Comparison of ENCODE assay signal across 1 cellular context in the genomic region with DNA sequence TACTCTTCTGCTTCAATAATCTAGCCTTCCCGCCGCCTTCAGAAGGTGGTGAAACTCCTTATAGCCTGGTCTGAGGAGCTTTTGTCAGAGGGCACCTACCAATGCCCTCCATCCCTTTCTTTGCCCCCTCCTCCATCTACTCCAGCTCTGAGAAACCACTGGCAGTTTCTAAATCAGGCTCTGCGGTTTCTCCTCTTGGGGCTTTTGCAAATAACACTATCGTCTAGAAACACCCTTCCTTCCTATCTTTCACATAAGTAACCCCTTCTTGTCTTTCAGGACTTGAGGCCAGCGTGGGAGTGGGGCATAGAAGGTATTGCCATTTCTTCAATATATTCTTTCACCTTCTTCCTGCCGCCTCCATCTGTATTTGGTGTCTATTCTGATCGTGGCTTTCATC.
TF ChIP-seq lines count a peak whose summit lies in the region.

No MANE protein-coding gene starts in this region.

TF ChIP-seq in K562, 482 proteins besides CTCF, POLR2A, EP300 and RAD21 (continued from another document and continues in another):
- TF ChIP-seq, protein P1, sequence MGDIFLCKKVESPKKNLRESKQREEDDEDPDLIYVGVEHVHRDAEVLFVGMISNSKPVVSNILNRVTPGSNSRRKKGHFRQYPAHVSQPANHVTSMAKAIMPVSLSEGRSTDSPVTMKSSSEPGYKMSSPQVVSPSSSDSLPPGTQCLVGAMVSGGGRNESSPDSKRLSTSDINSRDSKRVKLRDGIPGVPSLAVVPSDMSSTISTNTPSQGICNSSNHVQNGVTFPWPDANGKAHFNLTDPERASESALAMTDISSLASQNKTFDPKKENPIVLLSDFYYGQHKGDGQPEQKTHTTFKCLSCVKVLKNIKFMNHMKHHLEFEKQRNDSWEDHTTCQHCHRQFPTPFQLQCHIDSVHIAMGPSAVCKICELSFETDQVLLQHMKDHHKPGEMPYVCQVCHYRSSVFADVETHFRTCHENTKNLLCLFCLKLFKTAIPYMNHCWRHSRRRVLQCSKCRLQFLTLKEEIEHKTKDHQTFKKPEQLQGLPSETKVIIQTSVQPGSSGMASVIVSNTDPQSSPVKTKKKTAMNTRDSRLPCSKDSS (IDR thresholded peaks at IDR 0.05; ENCODE audit: low read depth, partially characterized antibody), result no peak
- TF ChIP-seq, protein P2, sequence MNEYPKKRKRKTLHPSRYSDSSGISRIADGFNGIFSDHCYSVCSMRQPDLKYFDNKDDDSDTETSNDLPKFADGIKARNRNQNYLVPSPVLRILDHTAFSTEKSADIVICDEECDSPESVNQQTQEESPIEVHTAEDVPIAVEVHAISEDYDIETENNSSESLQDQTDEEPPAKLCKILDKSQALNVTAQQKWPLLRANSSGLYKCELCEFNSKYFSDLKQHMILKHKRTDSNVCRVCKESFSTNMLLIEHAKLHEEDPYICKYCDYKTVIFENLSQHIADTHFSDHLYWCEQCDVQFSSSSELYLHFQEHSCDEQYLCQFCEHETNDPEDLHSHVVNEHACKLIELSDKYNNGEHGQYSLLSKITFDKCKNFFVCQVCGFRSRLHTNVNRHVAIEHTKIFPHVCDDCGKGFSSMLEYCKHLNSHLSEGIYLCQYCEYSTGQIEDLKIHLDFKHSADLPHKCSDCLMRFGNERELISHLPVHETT (CRISPR knock-in tag; conservative IDR thresholded peaks at IDR 0.05 in 1 of 2, IDR thresholded peaks at IDR 0.05 in 1 of 2), result no peak
- no peak for TF ChIP-seq TCFL5 (CRISPR knock-in tag; conservative IDR thresholded peaks at IDR 0.05)
- TF ChIP-seq, protein P3, sequence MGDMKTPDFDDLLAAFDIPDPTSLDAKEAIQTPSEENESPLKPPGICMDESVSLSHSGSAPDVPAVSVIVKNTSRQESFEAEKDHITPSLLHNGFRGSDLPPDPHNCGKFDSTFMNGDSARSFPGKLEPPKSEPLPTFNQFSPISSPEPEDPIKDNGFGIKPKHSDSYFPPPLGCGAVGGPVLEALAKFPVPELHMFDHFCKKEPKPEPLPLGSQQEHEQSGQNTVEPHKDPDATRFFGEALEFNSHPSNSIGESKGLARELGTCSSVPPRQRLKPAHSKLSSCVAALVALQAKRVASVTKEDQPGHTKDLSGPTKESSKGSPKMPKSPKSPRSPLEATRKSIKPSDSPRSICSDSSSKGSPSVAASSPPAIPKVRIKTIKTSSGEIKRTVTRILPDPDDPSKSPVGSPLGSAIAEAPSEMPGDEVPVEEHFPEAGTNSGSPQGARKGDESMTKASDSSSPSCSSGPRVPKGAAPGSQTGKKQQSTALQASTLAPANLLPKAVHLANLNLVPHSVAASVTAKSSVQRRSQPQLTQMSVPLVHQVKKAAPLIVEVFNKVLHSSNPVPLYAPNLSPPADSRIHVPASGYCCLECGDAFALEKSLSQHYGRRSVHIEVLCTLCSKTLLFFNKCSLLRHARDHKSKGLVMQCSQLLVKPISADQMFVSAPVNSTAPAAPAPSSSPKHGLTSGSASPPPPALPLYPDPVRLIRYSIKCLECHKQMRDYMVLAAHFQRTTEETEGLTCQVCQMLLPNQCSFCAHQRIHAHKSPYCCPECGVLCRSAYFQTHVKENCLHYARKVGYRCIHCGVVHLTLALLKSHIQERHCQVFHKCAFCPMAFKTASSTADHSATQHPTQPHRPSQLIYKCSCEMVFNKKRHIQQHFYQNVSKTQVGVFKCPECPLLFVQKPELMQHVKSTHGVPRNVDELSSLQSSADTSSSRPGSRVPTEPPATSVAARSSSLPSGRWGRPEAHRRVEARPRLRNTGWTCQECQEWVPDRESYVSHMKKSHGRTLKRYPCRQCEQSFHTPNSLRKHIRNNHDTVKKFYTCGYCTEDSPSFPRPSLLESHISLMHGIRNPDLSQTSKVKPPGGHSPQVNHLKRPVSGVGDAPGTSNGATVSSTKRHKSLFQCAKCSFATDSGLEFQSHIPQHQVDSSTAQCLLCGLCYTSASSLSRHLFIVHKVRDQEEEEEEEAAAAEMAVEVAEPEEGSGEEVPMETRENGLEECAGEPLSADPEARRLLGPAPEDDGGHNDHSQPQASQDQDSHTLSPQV (IDR thresholded peaks at IDR 0.05), result no peak
- no peak for TF ChIP-seq ZBED1 (IDR thresholded peaks at IDR 0.05)
- TF ChIP-seq, protein P4, sequence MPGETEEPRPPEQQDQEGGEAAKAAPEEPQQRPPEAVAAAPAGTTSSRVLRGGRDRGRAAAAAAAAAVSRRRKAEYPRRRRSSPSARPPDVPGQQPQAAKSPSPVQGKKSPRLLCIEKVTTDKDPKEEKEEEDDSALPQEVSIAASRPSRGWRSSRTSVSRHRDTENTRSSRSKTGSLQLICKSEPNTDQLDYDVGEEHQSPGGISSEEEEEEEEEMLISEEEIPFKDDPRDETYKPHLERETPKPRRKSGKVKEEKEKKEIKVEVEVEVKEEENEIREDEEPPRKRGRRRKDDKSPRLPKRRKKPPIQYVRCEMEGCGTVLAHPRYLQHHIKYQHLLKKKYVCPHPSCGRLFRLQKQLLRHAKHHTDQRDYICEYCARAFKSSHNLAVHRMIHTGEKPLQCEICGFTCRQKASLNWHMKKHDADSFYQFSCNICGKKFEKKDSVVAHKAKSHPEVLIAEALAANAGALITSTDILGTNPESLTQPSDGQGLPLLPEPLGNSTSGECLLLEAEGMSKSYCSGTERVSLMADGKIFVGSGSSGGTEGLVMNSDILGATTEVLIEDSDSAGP (CRISPR knock-in tag; IDR thresholded peaks at IDR 0.05), result no peak
- no peak for TF ChIP-seq ZNF212 (CRISPR knock-in tag; IDR thresholded peaks at IDR 0.05)
- TF ChIP-seq ZNF583 (CRISPR knock-in tag; IDR thresholded peaks at IDR 0.05), result no peak
- TF ChIP-seq, protein P5, sequence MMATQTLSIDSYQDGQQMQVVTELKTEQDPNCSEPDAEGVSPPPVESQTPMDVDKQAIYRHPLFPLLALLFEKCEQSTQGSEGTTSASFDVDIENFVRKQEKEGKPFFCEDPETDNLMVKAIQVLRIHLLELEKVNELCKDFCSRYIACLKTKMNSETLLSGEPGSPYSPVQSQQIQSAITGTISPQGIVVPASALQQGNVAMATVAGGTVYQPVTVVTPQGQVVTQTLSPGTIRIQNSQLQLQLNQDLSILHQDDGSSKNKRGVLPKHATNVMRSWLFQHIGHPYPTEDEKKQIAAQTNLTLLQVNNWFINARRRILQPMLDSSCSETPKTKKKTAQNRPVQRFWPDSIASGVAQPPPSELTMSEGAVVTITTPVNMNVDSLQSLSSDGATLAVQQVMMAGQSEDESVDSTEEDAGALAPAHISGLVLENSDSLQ (IDR thresholded peaks at IDR 0.05), result no peak
- no peak for TF ChIP-seq SMAD4 (CRISPR knock-in tag; conservative IDR thresholded peaks at IDR 0.05)
- peak; percentile 86 for TF ChIP-seq MIER1 (IDR thresholded peaks at IDR 0.05; ENCODE audit: low read depth)
- no peak for TF ChIP-seq SRSF1 (IDR thresholded peaks at IDR 0.05; ENCODE audit: low read depth, low read length)
- TF ChIP-seq ZNF785 (CRISPR knock-in tag; IDR thresholded peaks at IDR 0.05), result no peak
- no peak for TF ChIP-seq ELF4 (CRISPR knock-in tag; IDR thresholded peaks at IDR 0.05)
- no peak for TF ChIP-seq KAT2B (IDR thresholded peaks at IDR 0.05; ENCODE audit: low read depth, low read length)
- no peak for TF ChIP-seq BDP1 (IDR thresholded peaks at IDR 0.05; ENCODE audit: insufficient read depth, insufficient read length)
- TF ChIP-seq NBN (IDR thresholded peaks at IDR 0.05; ENCODE audit: low read depth), result no peak
- TF ChIP-seq, protein P6, sequence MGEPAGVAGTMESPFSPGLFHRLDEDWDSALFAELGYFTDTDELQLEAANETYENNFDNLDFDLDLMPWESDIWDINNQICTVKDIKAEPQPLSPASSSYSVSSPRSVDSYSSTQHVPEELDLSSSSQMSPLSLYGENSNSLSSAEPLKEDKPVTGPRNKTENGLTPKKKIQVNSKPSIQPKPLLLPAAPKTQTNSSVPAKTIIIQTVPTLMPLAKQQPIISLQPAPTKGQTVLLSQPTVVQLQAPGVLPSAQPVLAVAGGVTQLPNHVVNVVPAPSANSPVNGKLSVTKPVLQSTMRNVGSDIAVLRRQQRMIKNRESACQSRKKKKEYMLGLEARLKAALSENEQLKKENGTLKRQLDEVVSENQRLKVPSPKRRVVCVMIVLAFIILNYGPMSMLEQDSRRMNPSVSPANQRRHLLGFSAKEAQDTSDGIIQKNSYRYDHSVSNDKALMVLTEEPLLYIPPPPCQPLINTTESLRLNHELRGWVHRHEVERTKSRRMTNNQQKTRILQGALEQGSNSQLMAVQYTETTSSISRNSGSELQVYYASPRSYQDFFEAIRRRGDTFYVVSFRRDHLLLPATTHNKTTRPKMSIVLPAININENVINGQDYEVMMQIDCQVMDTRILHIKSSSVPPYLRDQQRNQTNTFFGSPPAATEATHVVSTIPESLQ (CRISPR knock-in tag; IDR thresholded peaks at IDR 0.05), result no peak
- TF ChIP-seq NCOA6 (IDR thresholded peaks at IDR 0.05), result no peak
- no peak for TF ChIP-seq NFXL1 (CRISPR knock-in tag; IDR thresholded peaks at IDR 0.05)
- TF ChIP-seq MAFF (IDR thresholded peaks at IDR 0.05; ENCODE audit: low read length), result no peak
- no peak for TF ChIP-seq ZNF507 (tag; conservative IDR thresholded peaks at IDR 0.05)
- TF ChIP-seq BRF1 (IDR thresholded peaks at IDR 0.05; ENCODE audit: borderline replicate concordance, extremely low read depth, insufficient read length), result no peak
- TF ChIP-seq HDAC8 (tag; IDR thresholded peaks at IDR 0.05), result no peak
- no peak for TF ChIP-seq CXXC5 (CRISPR knock-in tag; IDR thresholded peaks at IDR 0.05)
- TF ChIP-seq CBFA2T3 (IDR thresholded peaks at IDR 0.05), result peak; percentile 87
- TF ChIP-seq SMARCE1 (IDR thresholded peaks at IDR 0.05), result 0 out of 2 replicates have a peak, but pooled peaks have one; percentile 36
- TF ChIP-seq CREB1 (IDR thresholded peaks at IDR 0.05), result no peak
- no peak for TF ChIP-seq CREB1 (CRISPR knock-in tag; IDR thresholded peaks at IDR 0.05)
- 0 out of 2 replicates have a peak, but pooled peaks have one; percentile 17 for TF ChIP-seq MTA2 (IDR thresholded peaks at IDR 0.05; ENCODE audit: low read depth)
- TF ChIP-seq, protein P7, sequence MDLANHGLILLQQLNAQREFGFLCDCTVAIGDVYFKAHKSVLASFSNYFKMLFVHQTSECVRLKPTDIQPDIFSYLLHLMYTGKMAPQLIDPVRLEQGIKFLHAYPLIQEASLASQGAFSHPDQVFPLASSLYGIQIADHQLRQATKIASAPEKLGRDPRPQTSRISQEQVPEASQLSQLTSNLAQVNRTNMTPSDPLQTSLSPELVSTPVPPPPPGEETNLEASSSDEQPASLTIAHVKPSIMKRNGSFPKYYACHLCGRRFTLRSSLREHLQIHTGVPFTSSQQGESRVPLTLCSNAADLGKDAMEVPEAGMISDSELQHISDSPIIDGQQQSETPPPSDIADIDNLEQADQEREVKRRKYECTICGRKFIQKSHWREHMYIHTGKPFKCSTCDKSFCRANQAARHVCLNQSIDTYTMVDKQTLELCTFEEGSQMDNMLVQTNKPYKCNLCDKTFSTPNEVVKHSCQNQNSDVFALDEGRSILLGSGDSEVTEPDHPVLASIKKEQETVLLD (IDR thresholded peaks at IDR 0.05), result no peak
- no peak for TF ChIP-seq ZNF263 (CRISPR knock-in tag; IDR thresholded peaks at IDR 0.05; ENCODE audit: borderline replicate concordance)
- no peak for TF ChIP-seq PTRF (tag; IDR thresholded peaks at IDR 0.05)
- TF ChIP-seq, protein P8, sequence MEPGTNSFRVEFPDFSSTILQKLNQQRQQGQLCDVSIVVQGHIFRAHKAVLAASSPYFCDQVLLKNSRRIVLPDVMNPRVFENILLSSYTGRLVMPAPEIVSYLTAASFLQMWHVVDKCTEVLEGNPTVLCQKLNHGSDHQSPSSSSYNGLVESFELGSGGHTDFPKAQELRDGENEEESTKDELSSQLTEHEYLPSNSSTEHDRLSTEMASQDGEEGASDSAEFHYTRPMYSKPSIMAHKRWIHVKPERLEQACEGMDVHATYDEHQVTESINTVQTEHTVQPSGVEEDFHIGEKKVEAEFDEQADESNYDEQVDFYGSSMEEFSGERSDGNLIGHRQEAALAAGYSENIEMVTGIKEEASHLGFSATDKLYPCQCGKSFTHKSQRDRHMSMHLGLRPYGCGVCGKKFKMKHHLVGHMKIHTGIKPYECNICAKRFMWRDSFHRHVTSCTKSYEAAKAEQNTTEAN (CRISPR knock-in tag; IDR thresholded peaks at IDR 0.05), result no peak
- no peak for TF ChIP-seq TCF7 (IDR thresholded peaks at IDR 0.05; ENCODE audit: borderline replicate concordance)
- TF ChIP-seq NFE2 (IDR thresholded peaks at IDR 0.05; ENCODE audit: low read depth), result no peak
- peak; percentile 85 for TF ChIP-seq TCF3 (CRISPR knock-in tag; IDR thresholded peaks at IDR 0.05)
- peak; percentile 47; the same call in 1 of the 2 replicates for TF ChIP-seq PML (IDR thresholded peaks at IDR 0.05; ENCODE audit: low read length)
- no peak for TF ChIP-seq ILF3 (IDR thresholded peaks at IDR 0.05; ENCODE audit: borderline replicate concordance)
- TF ChIP-seq ZNF311 (CRISPR knock-in tag; IDR thresholded peaks at IDR 0.05), result no peak
- no peak for TF ChIP-seq POLR2B (IDR thresholded peaks at IDR 0.05; ENCODE audit: low read depth, partially characterized antibody)
- no peak for TF ChIP-seq ZNF146 (CRISPR knock-in tag; IDR thresholded peaks at IDR 0.05; ENCODE audit: unreplicated experiment)
- no peak for TF ChIP-seq ZNF668 (CRISPR knock-in tag; IDR thresholded peaks at IDR 0.05)
- TF ChIP-seq KHSRP (IDR thresholded peaks at IDR 0.05), result no peak
- TF ChIP-seq ZNF778 (CRISPR knock-in tag; IDR thresholded peaks at IDR 0.05), result no peak
- no peak for TF ChIP-seq HMG20A (CRISPR knock-in tag; conservative IDR thresholded peaks at IDR 0.05)
- no peak for TF ChIP-seq SPI1 (IDR thresholded peaks at IDR 0.05; ENCODE audit: borderline replicate concordance, low read depth, low read length)
- TF ChIP-seq KDM2B (CRISPR knock-in tag; IDR thresholded peaks at IDR 0.05), result no peak
- TF ChIP-seq GTF2E2 (tag; IDR thresholded peaks at IDR 0.05), result no peak; the same call in 1 of the 2 replicates
- no peak for TF ChIP-seq ERF (CRISPR knock-in tag; IDR thresholded peaks at IDR 0.05)
- no peak for TF ChIP-seq NUFIP1 (IDR thresholded peaks at IDR 0.05; ENCODE audit: partially characterized antibody)
- TF ChIP-seq RBM15 (IDR thresholded peaks at IDR 0.05; ENCODE audit: insufficient read depth, low read length), result no peak
- TF ChIP-seq, protein P9, sequence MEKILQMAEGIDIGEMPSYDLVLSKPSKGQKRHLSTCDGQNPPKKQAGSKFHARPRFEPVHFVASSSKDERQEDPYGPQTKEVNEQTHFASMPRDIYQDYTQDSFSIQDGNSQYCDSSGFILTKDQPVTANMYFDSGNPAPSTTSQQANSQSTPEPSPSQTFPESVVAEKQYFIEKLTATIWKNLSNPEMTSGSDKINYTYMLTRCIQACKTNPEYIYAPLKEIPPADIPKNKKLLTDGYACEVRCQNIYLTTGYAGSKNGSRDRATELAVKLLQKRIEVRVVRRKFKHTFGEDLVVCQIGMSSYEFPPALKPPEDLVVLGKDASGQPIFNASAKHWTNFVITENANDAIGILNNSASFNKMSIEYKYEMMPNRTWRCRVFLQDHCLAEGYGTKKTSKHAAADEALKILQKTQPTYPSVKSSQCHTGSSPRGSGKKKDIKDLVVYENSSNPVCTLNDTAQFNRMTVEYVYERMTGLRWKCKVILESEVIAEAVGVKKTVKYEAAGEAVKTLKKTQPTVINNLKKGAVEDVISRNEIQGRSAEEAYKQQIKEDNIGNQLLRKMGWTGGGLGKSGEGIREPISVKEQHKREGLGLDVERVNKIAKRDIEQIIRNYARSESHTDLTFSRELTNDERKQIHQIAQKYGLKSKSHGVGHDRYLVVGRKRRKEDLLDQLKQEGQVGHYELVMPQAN (IDR thresholded peaks at IDR 0.05; ENCODE audit: borderline replicate concordance), result no peak
- no peak for TF ChIP-seq SRSF7 (optimal IDR thresholded peaks at IDR 0.05; ENCODE audit: low read depth, low read length)
- no peak for TF ChIP-seq ARHGAP35 (IDR thresholded peaks at IDR 0.05; ENCODE audit: partially characterized antibody)
- no peak for TF ChIP-seq NFYB (IDR thresholded peaks at IDR 0.05; ENCODE audit: extremely low read depth, insufficient read length)
